Comparison of ENCODE assay signal across 17 cellular contexts in genomic region chr17:82047914-82048570, GRCh38. TPM values are rescaled to one million over a fixed set of nuclear protein-coding genes. Genes with fewer than 3 reads are reported as not detected.
"Had no signal": no experiment of that assay in that cellular context is flagged by ENCODE, and none has a peak within 500 bp of the region (broad histone marks: within the 10 kb centered on the region; RNA-seq: fewer than 3 reads in every experiment).

No MANE protein-coding gene starts in this region.

- H3K36me3 Mint-ChIP-seq: activated CD8-positive, alpha-beta memory T cell treated with anti-CD3 and anti-CD28 coated beads, Interleukin-2, amount 10 ng/mL, durations not matched to agents 7 days and 5 days; activated naive CD4-positive, alpha-beta T cell treated with anti-CD3 and anti-CD28 coated beads, Interleukin-2, amount 50 U/mL, for 72 hours had no signal

- H3K27me3 Mint-ChIP-seq: activated CD8-positive, alpha-beta memory T cell treated with anti-CD3 and anti-CD28 coated beads, Interleukin-2, amount 10 ng/mL, durations not matched to agents 7 days and 5 days had no signal

- H3K4me3 Mint-ChIP-seq: activated CD8-positive, alpha-beta memory T cell treated with anti-CD3 and anti-CD28 coated beads, Interleukin-2, amount 10 ng/mL, durations not matched to agents 7 days and 5 days; nephron progenitor cell; stimulated activated effector memory CD8-positive, alpha-beta T cell treated with anti-CD3 and anti-CD28 coated beads, Interleukin-12 subunit alpha, Interleukin-12 subunit beta, amount 100 ng/mL, for 72 hours had no signal

- DNase-seq: activated CD4-positive, alpha-beta T cell treated with anti-CD3 and anti-CD28 coated beads, Interleukin-2, amount 50 U/mL, for 4 hours; activated CD4-positive, CD25-positive, alpha-beta regulatory T cell treated with anti-CD3 and anti-CD28 coated beads, Interleukin-2, amount 50 U/mL, for 72 hours; activated CD8-positive, alpha-beta memory T cell treated with anti-CD3 and anti-CD28 coated beads, Interleukin-2, amount 10 ng/mL, durations not matched to agents 7 days and 5 days; activated effector memory CD4-positive, alpha-beta T cell treated with Interleukin-2 at 50 U/mL for 16 hours; activated T-cell treated with anti-CD3 and anti-CD28 coated beads, Interleukin-2, amount 50 U/mL, for 1 hour; colonic mucosa; effector CD8-positive, alpha-beta T cell; foreskin fibroblast; glutamatergic neuron; hypothalamus; nephron progenitor cell; sigmoid colon; stimulated activated CD4-positive, alpha-beta T cell treated with anti-CD3 and anti-CD28 coated beads, Interleukin-2, amount 100 ng/mL, for 24 hours had no signal

- H3K27me3 ChIP-seq: colonic mucosa, sigmoid colon had no signal

- H3K9me3 ChIP-seq: colonic mucosa, psoas muscle, sigmoid colon, thoracic aorta had no signal

- H3K9me3 Mint-ChIP-seq: activated naive CD4-positive, alpha-beta T cell treated with anti-CD3 and anti-CD28 coated beads, Interleukin-2, amount 50 U/mL, for 72 hours; nephron progenitor cell; stimulated activated effector memory CD8-positive, alpha-beta T cell treated with anti-CD3 and anti-CD28 coated beads, Interleukin-12 subunit alpha, Interleukin-12 subunit beta, amount 100 ng/mL, for 72 hours had no signal

- H3K27ac Mint-ChIP-seq: activated CD8-positive, alpha-beta memory T cell treated with anti-CD3 and anti-CD28 coated beads, Interleukin-2, amount 10 ng/mL, durations not matched to agents 7 days and 5 days; stimulated activated effector memory CD8-positive, alpha-beta T cell treated with anti-CD3 and anti-CD28 coated beads, Interleukin-12 subunit alpha, Interleukin-12 subunit beta, amount 100 ng/mL, for 72 hours had no signal

- H3K4me3 ChIP-seq: colonic mucosa, psoas muscle, sigmoid colon, thoracic aorta had no signal

- ATAC-seq: activated CD8-positive, alpha-beta memory T cell treated with anti-CD3 and anti-CD28 coated beads, Interleukin-2, amount 10 ng/mL, durations not matched to agents 7 days and 5 days; activated naive CD4-positive, alpha-beta T cell treated with anti-CD3 and anti-CD28 coated beads, Interleukin-2, amount 50 U/mL, for 72 hours; psoas muscle; stimulated activated effector memory CD8-positive, alpha-beta T cell treated with anti-CD3 and anti-CD28 coated beads, Interleukin-12 subunit alpha, Interleukin-12 subunit beta, amount 100 ng/mL, for 72 hours had no signal

- H3K36me3 ChIP-seq: colonic mucosa had no signal

- H3K27ac ChIP-seq: colonic mucosa, psoas muscle, sigmoid colon, thoracic aorta had no signal

RNA-seq across cellular contexts. Expression of gene RAC3, which starts 16.6 kb away (rescaled TPM):
- total RNA-seq: psoas muscle had no signal
